ENCODE assay signal across 8 cellular contexts in genomic region chr12:3753549-3754284, GRCh38. TPM values are rescaled to one million over a fixed set of nuclear protein-coding genes. Genes with fewer than 3 reads are reported as not detected.
A peak's percentile ranks its signal among the peaks of the same experiment; 100 is the strongest.
DNase-seq lines count a peak whose midpoint lies in the region; ATAC-seq and TF ChIP-seq lines count a peak whose summit lies in the region.

No MANE protein-coding gene starts in this region.

- peaks cover 7 to 15% of the 10 kb centered on the region in 2 donors for H3K36me3 Mint-ChIP-seq in stimulated activated naive B cell treated with anti-CD40 and anti-IgM and Interleukin-4, amounts not matched to agents 10 μg/mL and 1 μg/mL and 100 μg/mL, for 72 hours

- H3K27me3 Mint-ChIP-seq in stimulated activated naive B cell treated with anti-CD40 and anti-IgM and Interleukin-4, amounts not matched to agents 10 μg/mL and 1 μg/mL and 100 μg/mL, for 72 hours = no peaks in the 10 kb centered on the region

- TF ChIP-seq CTCF in heart right ventricle (IDR thresholded peaks at IDR 0.05) (no peak), A673 (conservative IDR thresholded peaks at IDR 0.05; ENCODE audit: low read depth, low read length) (no peak)

- H3K9me3 Mint-ChIP-seq in stimulated activated naive B cell treated with anti-CD40 and anti-IgM and Interleukin-4, amounts not matched to agents 10 μg/mL and 1 μg/mL and 100 μg/mL, for 72 hours = no peaks in the 10 kb centered on the region

- H3K4me1 ChIP-seq in heart right ventricle = peaks cover 3 to 40% (median 18%) of the 10 kb centered on the region in 9 donors
- H3K4me1 ChIP-seq in A673 (ENCODE audit: insufficient read depth, low read length, poor library complexity, severe bottlenecking) = no peaks in the 10 kb centered on the region

- 69 to 81% methylated on average over 9 of the region's 9 CpGs for WGBS in heart right ventricle, 2 donors

- CTCF ChIA-PET in A673 (lab: Charles Lee) = no interaction called here

- peak in 7 of 8 donors; percentile 42 to 70 (median 57) for ATAC-seq in heart right ventricle
- ATAC-seq in stimulated activated naive B cell treated with anti-CD40 and anti-IgM and Interleukin-4, amounts not matched to agents 10 μg/mL and 1 μg/mL and 100 μg/mL, for 72 hours (replicated peaks) = no peak

- H3K36me3 ChIP-seq in heart right ventricle (no peaks in the 10 kb centered on the region), A673 (ENCODE audit: insufficient read depth, low read length, poor library complexity, severe bottlenecking) (no peaks in the 10 kb centered on the region)

- peaks cover 30 to 37% of the 10 kb centered on the region in 2 donors for H3K4me1 Mint-ChIP-seq in stimulated activated naive B cell treated with anti-CD40 and anti-IgM and Interleukin-4, amounts not matched to agents 10 μg/mL and 1 μg/mL and 100 μg/mL, for 72 hours

- H3K27me3 ChIP-seq in heart right ventricle (no peaks in the 10 kb centered on the region), A673 (replicated peaks; ENCODE audit: insufficient read depth, low read depth, low read length, poor library complexity) (peaks cover 51% of the 10 kb centered on the region)

- H3K4me3 ChIP-seq in heart right ventricle (peak overlapping the region in 9 of 10 donors; percentile 41 to 68 (median 57)), A673 (ENCODE audit: low read depth, low read length, poor library complexity, severe bottlenecking) (no peak overlapping the region)

- DNase-seq in activated CD8-positive, alpha-beta memory T cell treated with anti-CD3 and anti-CD28 coated beads for 24 hours = peak; percentile 69
- DNase-seq in activated CD8-positive, alpha-beta memory T cell treated with anti-CD3 and anti-CD28 coated beads, Interleukin-2, amount 50 U/mL, for 48 hours = no peak
- DNase-seq in SW480 (ENCODE audit: low spot score) (peak; percentile 34), heart right ventricle (peak in 1 of 2 donors; percentile 35), A673 (ENCODE audit: low spot score) (no peak), mesenteric fat pad (ENCODE audit: low spot score) (no peak), amniotic stem cell (lab: John Stamatoyannopoulos, UW) (no peak)
- DNase-seq in stimulated activated naive B cell treated with anti-CD40 and anti-IgM and Interleukin-4, amounts not matched to agents 10 μg/mL and 1 μg/mL and 100 μg/mL, for 72 hours = no peak

- H3K27ac Mint-ChIP-seq in stimulated activated naive B cell treated with anti-CD40 and anti-IgM and Interleukin-4, amounts not matched to agents 10 μg/mL and 1 μg/mL and 100 μg/mL, for 72 hours = peak overlapping the region; percentile 95

- peak overlapping the region; percentile 59 to 92 (median 83) for H3K27ac ChIP-seq in heart right ventricle
- H3K27ac ChIP-seq in A673 (ENCODE audit: low read depth, low read length, poor library complexity, severe bottlenecking) = no peak overlapping the region

- intact Hi-C loops in heart right ventricle (cut with DNase I) (no loop called here), A673 (cut with micrococcal nuclease; ENCODE audit: unreplicated experiment) (no loop called here)

- H3K9me3 ChIP-seq in heart right ventricle (no peaks in the 10 kb centered on the region), A673 (ENCODE audit: low read depth, low read length, poor library complexity, severe bottlenecking) (no peaks in the 10 kb centered on the region)

- POLR2A ChIA-PET in A673 (lab: Charles Lee; ENCODE audit: low non-redundant PET) = no interaction called here

- BruUV-seq in A673 (replicated peaks; lab: Mats Ljungman, UMichigan) = no TSS peak

- H3K4me3 Mint-ChIP-seq in stimulated activated naive B cell treated with anti-CD40 and anti-IgM and Interleukin-4, amounts not matched to agents 10 μg/mL and 1 μg/mL and 100 μg/mL, for 72 hours = peak overlapping the region; percentile 86 to 92

RNA-seq across cellular contexts. Expression of gene CRACR2A, which starts 0.8 kb away (rescaled TPM):
- 10 to 100 TPM in 1 of 10 donors, 1 to 10 TPM in 9; 2.4 to 10.4 (median 5.0) TPM for total RNA-seq in heart right ventricle
- polyA plus RNA-seq in heart right ventricle = 1 to 10 TPM in 1 of 2 donors, under 1 TPM in 1; 0.64 to 3.4 TPM
- 0.13 TPM in 1 of 2 replicates, not detected in the other for total RNA-seq in A673 (2021)
- total RNA-seq in mesenteric fat pad = 4.7 TPM

Comparison
In these comparisons a context has a peak if more than half of its experiments do, and no peak if none do; other contexts are left out.
1. DNase-seq: peak in activated CD8-positive, alpha-beta memory T cell treated with anti-CD3 and anti-CD28 coated beads for 24 hours (single experiment) and SW480 (single experiment); none in activated CD8-positive, alpha-beta memory T cell treated with anti-CD3 and anti-CD28 coated beads, Interleukin-2, amount 50 U/mL, for 48 hours (single experiment), stimulated activated naive B cell treated with anti-CD40 and anti-IgM and Interleukin-4, amounts not matched to agents 10 μg/mL and 1 μg/mL and 100 μg/mL, for 72 hours (single experiment), A673 (single experiment), mesenteric fat pad (single experiment) and amniotic stem cell (single experiment).
2. ATAC-seq: peak in heart right ventricle (7 of 8); none in stimulated activated naive B cell treated with anti-CD40 and anti-IgM and Interleukin-4, amounts not matched to agents 10 μg/mL and 1 μg/mL and 100 μg/mL, for 72 hours (0 of 2).